1 cellular context compared by ENCODE assay signal in genomic region chr4:141464366-141464765, GRCh38.
TF ChIP-seq lines count a peak whose summit lies in the region.

No MANE protein-coding gene starts in this region.

TF ChIP-seq in SK-N-SH, 30 proteins besides CTCF, POLR2A, EP300 and RAD21 (continued from another document):
- TF ChIP-seq, protein P1, sequence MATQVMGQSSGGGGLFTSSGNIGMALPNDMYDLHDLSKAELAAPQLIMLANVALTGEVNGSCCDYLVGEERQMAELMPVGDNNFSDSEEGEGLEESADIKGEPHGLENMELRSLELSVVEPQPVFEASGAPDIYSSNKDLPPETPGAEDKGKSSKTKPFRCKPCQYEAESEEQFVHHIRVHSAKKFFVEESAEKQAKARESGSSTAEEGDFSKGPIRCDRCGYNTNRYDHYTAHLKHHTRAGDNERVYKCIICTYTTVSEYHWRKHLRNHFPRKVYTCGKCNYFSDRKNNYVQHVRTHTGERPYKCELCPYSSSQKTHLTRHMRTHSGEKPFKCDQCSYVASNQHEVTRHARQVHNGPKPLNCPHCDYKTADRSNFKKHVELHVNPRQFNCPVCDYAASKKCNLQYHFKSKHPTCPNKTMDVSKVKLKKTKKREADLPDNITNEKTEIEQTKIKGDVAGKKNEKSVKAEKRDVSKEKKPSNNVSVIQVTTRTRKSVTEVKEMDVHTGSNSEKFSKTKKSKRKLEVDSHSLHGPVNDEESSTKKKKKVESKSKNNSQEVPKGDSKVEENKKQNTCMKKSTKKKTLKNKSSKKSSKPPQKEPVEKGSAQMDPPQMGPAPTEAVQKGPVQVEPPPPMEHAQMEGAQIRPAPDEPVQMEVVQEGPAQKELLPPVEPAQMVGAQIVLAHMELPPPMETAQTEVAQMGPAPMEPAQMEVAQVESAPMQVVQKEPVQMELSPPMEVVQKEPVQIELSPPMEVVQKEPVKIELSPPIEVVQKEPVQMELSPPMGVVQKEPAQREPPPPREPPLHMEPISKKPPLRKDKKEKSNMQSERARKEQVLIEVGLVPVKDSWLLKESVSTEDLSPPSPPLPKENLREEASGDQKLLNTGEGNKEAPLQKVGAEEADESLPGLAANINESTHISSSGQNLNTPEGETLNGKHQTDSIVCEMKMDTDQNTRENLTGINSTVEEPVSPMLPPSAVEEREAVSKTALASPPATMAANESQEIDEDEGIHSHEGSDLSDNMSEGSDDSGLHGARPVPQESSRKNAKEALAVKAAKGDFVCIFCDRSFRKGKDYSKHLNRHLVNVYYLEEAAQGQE (IDR thresholded peaks at IDR 0.05; ENCODE audit: low read depth, low read length): no peak
- no peak for TF ChIP-seq SIN3A (IDR thresholded peaks at IDR 0.05; ENCODE audit: borderline replicate concordance, low read depth, low read length)
- TF ChIP-seq, protein P2, sequence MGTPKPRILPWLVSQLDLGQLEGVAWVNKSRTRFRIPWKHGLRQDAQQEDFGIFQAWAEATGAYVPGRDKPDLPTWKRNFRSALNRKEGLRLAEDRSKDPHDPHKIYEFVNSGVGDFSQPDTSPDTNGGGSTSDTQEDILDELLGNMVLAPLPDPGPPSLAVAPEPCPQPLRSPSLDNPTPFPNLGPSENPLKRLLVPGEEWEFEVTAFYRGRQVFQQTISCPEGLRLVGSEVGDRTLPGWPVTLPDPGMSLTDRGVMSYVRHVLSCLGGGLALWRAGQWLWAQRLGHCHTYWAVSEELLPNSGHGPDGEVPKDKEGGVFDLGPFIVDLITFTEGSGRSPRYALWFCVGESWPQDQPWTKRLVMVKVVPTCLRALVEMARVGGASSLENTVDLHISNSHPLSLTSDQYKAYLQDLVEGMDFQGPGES (IDR thresholded peaks at IDR 0.05; ENCODE audit: low read depth, low read length): no peak
- peak; percentile 77 for TF ChIP-seq FOXJ3 (CRISPR knock-in tag; IDR thresholded peaks at IDR 0.05)
- no peak for TF ChIP-seq NRF1 (IDR thresholded peaks at IDR 0.05; ENCODE audit: low read depth, low read length)
- no peak for TF ChIP-seq RXRA (IDR thresholded peaks at IDR 0.05; ENCODE audit: borderline replicate concordance, low read depth)
- no peak for TF ChIP-seq RFX5 (IDR thresholded peaks at IDR 0.05; ENCODE audit: low read length)
- peak; percentile 81 for TF ChIP-seq RCOR1 (IDR thresholded peaks at IDR 0.05; ENCODE audit: low read length)
- TF ChIP-seq TCF12 (IDR thresholded peaks at IDR 0.05): peak; percentile 86
- TF ChIP-seq, protein P3, sequence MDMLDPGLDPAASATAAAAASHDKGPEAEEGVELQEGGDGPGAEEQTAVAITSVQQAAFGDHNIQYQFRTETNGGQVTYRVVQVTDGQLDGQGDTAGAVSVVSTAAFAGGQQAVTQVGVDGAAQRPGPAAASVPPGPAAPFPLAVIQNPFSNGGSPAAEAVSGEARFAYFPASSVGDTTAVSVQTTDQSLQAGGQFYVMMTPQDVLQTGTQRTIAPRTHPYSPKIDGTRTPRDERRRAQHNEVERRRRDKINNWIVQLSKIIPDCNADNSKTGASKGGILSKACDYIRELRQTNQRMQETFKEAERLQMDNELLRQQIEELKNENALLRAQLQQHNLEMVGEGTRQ (IDR thresholded peaks at IDR 0.05; ENCODE audit: borderline replicate concordance, low read depth, low read length): no peak
- no peak for TF ChIP-seq USF1 (IDR thresholded peaks at IDR 0.05; ENCODE audit: borderline replicate concordance, low read depth)
- no peak for TF ChIP-seq YY1 (IDR thresholded peaks at IDR 0.05; ENCODE audit: low read depth)
- TF ChIP-seq TAF1 (IDR thresholded peaks at IDR 0.05; ENCODE audit: borderline replicate concordance, low read depth, low read length): no peak
- TF ChIP-seq, protein P4, sequence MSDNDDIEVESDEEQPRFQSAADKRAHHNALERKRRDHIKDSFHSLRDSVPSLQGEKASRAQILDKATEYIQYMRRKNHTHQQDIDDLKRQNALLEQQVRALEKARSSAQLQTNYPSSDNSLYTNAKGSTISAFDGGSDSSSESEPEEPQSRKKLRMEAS (IDR thresholded peaks at IDR 0.05; ENCODE audit: low read depth): no peak
- TF ChIP-seq, protein P5, sequence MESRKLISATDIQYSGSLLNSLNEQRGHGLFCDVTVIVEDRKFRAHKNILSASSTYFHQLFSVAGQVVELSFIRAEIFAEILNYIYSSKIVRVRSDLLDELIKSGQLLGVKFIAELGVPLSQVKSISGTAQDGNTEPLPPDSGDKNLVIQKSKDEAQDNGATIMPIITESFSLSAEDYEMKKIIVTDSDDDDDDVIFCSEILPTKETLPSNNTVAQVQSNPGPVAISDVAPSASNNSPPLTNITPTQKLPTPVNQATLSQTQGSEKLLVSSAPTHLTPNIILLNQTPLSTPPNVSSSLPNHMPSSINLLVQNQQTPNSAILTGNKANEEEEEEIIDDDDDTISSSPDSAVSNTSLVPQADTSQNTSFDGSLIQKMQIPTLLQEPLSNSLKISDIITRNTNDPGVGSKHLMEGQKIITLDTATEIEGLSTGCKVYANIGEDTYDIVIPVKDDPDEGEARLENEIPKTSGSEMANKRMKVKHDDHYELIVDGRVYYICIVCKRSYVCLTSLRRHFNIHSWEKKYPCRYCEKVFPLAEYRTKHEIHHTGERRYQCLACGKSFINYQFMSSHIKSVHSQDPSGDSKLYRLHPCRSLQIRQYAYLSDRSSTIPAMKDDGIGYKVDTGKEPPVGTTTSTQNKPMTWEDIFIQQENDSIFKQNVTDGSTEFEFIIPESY (IDR thresholded peaks at IDR 0.05; ENCODE audit: borderline replicate concordance, low read depth): no peak
- TF ChIP-seq PBX3 (IDR thresholded peaks at IDR 0.05): peak; percentile 64
- no peak for TF ChIP-seq ELF1 (IDR thresholded peaks at IDR 0.05)
